18 cellular contexts compared by ENCODE assay signal in the genomic region with DNA sequence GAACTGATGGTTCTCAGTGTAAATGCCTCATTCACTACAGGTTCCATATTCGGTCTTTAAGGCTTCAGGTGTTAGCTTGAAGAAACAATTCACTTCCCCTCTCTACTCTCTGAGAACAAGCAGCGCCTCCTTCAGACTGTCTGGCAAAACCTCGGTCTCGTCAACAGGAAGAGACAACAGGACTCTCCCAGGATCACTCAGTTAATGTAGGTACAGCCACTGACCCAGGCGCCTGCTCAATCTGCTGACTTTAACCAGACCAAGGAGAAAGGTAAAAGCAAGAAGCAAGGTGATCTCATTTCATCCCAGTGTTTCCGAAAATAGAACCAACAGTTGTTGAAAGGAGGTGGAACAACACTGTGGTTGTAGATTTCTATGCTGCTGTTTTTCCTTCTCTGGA.
A peak's percentile ranks its signal among the peaks of the same experiment; 100 is the strongest.
DNase-seq lines count a peak whose midpoint lies in the region; ATAC-seq and TF ChIP-seq lines count a peak whose summit lies in the region.
"Had no signal": no experiment of that assay in that cellular context is flagged by ENCODE, and none has a peak within 500 bp of the region (broad histone marks: within the 10 kb centered on the region; RNA-seq: fewer than 3 reads in every experiment).

No MANE protein-coding gene starts in this region.

- H3K27me3 ChIP-seq in right atrium auricular region (no peaks in the 10 kb centered on the region), heart right ventricle (no peaks in the 10 kb centered on the region), skeletal muscle tissue (ENCODE audit: control insufficient read depth in 3 of 3, insufficient read depth in 3 of 3, low read length in 3 of 3) (no peaks in the 10 kb centered on the region)

- ATAC-seq in Right ventricle myocardium superior (ENCODE audit: poor library complexity) = peak; percentile 34
- ATAC-seq in heart right ventricle = peak in 5 of 8 donors; percentile 5 to 23 (median 12)
- ATAC-seq: A549 had no signal

- no peaks in the 10 kb centered on the region for H3K36me3 ChIP-seq in right atrium auricular region
- H3K36me3 ChIP-seq in heart right ventricle = peaks cover 0 to 5% (median 0%) of the 10 kb centered on the region in 9 donors
- H3K36me3 ChIP-seq in skeletal muscle tissue (ENCODE audit: control insufficient read depth in 3 of 3, insufficient read depth in 3 of 3, low read length in 3 of 3) = peaks cover 0 to 2% (median 0%) of the 10 kb centered on the region in 3 donors
- H3K36me3 ChIP-seq: HAP-1 had no signal

- no peaks in the 10 kb centered on the region for H3K9me3 ChIP-seq in right atrium auricular region
- H3K9me3 ChIP-seq in heart right ventricle = no peaks in the 10 kb centered on the region
- no peaks in the 10 kb centered on the region for H3K9me3 ChIP-seq in skeletal muscle tissue (ENCODE audit: control insufficient read depth in 3 of 3, low read length in 3 of 3)
- H3K9me3 ChIP-seq: A549, HAP-1 had no signal

- no peak overlapping the region for H3K9ac ChIP-seq in skeletal muscle tissue (ENCODE audit: low read depth in 1 of 3, low read length in 3 of 3)

- H3K4me3 ChIP-seq in right atrium auricular region = no peak overlapping the region
- H3K4me3 ChIP-seq in NB4 (ENCODE audit: low read depth, low read length) = no peak overlapping the region
- no peak overlapping the region for H3K4me3 ChIP-seq in heart right ventricle
- H3K4me3 ChIP-seq in skeletal muscle tissue (ENCODE audit: low read length in 3 of 3) = no peak overlapping the region
- H3K4me3 ChIP-seq: A549, HAP-1 had no signal

- intact Hi-C loops in Right ventricle myocardium superior (cut with DNase I) = no loop called here
- intact Hi-C loops in heart right ventricle (cut with DNase I) = loop anchor here in 4 of 10 donors (5.0 to 10.0 kb wide), 4 partner anchors 73 to 98 kb away; no protein-coding TSS in a partner anchor

- no peak overlapping the region for H3K27ac ChIP-seq in right atrium auricular region
- H3K27ac ChIP-seq in heart right ventricle = peak overlapping the region in 3 of 10 donors; percentile 17 to 64 (median 34)
- H3K27ac ChIP-seq in skeletal muscle tissue (ENCODE audit: low read depth, low read length) = peak overlapping the region; percentile 8
- H3K27ac ChIP-seq: A549, HL-60 had no signal

- DNase-seq in Right ventricle myocardium superior (no peak), right atrium auricular region (ENCODE audit: low spot score) (no peak), NB4 (ENCODE audit: low read depth) (no peak), heart right ventricle (no peak), GM19238 (ENCODE audit: insufficient read length, low spot score) (no peak), NCI-H187 treated with DMSO at 0.1 percent for 48 hours (lab: John Stamatoyannopoulos, UW) (no peak), inferior parietal cortex (ENCODE audit: extremely low spot score) (no peak)
- DNase-seq: AML-193, COR-L47, EL, NCI-H187, NCI-H345, NCI-H526, OCI-M1 had no signal

- WGBS in heart right ventricle, 2 donors = 74 to 78% methylated on average over 6 of the region's 6 CpGs

- H3K4me1 ChIP-seq in right atrium auricular region (no peaks in the 10 kb centered on the region), heart right ventricle (peaks cover 0 to 17% (median 0%) of the 10 kb centered on the region in 9 donors), skeletal muscle tissue (ENCODE audit: control insufficient read depth in 3 of 3, insufficient read depth in 3 of 3, low read length in 3 of 3) (peaks cover 3 to 25% (median 15%) of the 10 kb centered on the region in 3 donors)
- H3K4me1 ChIP-seq: A549, HAP-1 had no signal

- TF ChIP-seq POLR2A in NB4 (IDR thresholded peaks at IDR 0.05; ENCODE audit: extremely low read depth, insufficient read length) = no peak

- TF ChIP-seq CTCF in right atrium auricular region (IDR thresholded peaks at IDR 0.05) (no peak), NB4 (IDR thresholded peaks at IDR 0.05; ENCODE audit: low read depth, low read length) (peak; percentile 23), heart right ventricle (IDR thresholded peaks at IDR 0.05) (no peak)
